ENCODE assay signal across 19 cellular contexts in genomic region chr10:100364147-100364546, GRCh38. TPM values are rescaled to one million over a fixed set of nuclear protein-coding genes. Genes with fewer than 3 reads are reported as not detected.
DNase-seq lines count a peak whose midpoint lies in the region; ATAC-seq, FAIRE-seq and TF ChIP-seq lines count a peak whose summit lies in the region.
"Had no signal": no experiment of that assay in that cellular context is flagged by ENCODE, and none has a peak within 500 bp of the region (broad histone marks: within the 10 kb centered on the region; RNA-seq: fewer than 3 reads in every experiment).

No MANE protein-coding gene starts in this region.

- TF ChIP-seq POLR2A in A549 (IDR thresholded peaks at IDR 0.05; ENCODE audit: low read length): no peak

- H3K9me3 ChIP-seq in A549: no peaks in the 10 kb centered on the region
- H3K9me3 ChIP-seq in OCI-LY7 (ENCODE audit: low read length): no peaks in the 10 kb centered on the region
- no peaks in the 10 kb centered on the region for H3K9me3 ChIP-seq in T-helper 17 cell (ENCODE audit: control insufficient read depth, low read length, poor library complexity, severe bottlenecking)
- H3K9me3 ChIP-seq: tibial artery had no signal

- 76% methylated on average over 3 of the region's 3 CpGs for WGBS in A549 (ENCODE audit: missing lambda C conversion rate)

- no peaks in the 10 kb centered on the region for H3K79me2 ChIP-seq in OCI-LY7 (ENCODE audit: insufficient read depth, low read depth, low read length)

- no peak for TF ChIP-seq EP300 in A549 (IDR thresholded peaks at IDR 0.05)

- TSS peak; percentile 62 for BruUV-seq in OCI-LY7 (replicated peaks; lab: Mats Ljungman, UMichigan)

- no peak overlapping the region for H3K4me3 ChIP-seq in A549
- H3K4me3 ChIP-seq in OCI-LY7 (ENCODE audit: low read depth, low read length, poor library complexity, severe bottlenecking): no peak overlapping the region
- H3K4me3 ChIP-seq: tibial artery had no signal

- intact Hi-C loops in OCI-LY7 (cut with micrococcal nuclease; ENCODE audit: unreplicated experiment): no loop called here
- intact Hi-C loops in activated CD4-positive, alpha-beta T cell treated with anti-CD3 and anti-CD28 coated beads, Interleukin-2, amount 10 ng/mL, durations not matched to agents 24 days and 14 days (cut with micrococcal nuclease): no loop called here

- H3K9me3 Mint-ChIP-seq in chondrocyte (ENCODE audit: low read depth) (no peaks in the 10 kb centered on the region), neural crest cell (no peaks in the 10 kb centered on the region)
- no peaks in the 10 kb centered on the region for H3K9me3 Mint-ChIP-seq in activated CD4-positive, alpha-beta T cell treated with anti-CD3 and anti-CD28 coated beads, Interleukin-2, amount 10 ng/mL, durations not matched to agents 24 days and 14 days
- H3K9me3 Mint-ChIP-seq: activated T-helper 17 cell treated with anti-CD3 and anti-CD28 coated beads, Interleukin-2, amount 50 U/mL, for 72 hours; CD8-positive, alpha-beta memory T cell; central memory CD8-positive, alpha-beta T cell had no signal

- H3K4me1 Mint-ChIP-seq in chondrocyte (ENCODE audit: low read depth) (peaks cover 26% of the 10 kb centered on the region), neural crest cell (peaks cover 72% of the 10 kb centered on the region), T-helper 17 cell (peaks cover 5% of the 10 kb centered on the region)
- H3K4me1 Mint-ChIP-seq in activated CD4-positive, alpha-beta T cell treated with anti-CD3 and anti-CD28 coated beads, Interleukin-2, amount 10 ng/mL, durations not matched to agents 24 days and 14 days: peaks cover 54% of the 10 kb centered on the region
- H3K4me1 Mint-ChIP-seq: central memory CD8-positive, alpha-beta T cell had no signal

- H3K27ac ChIP-seq in A549 (peak overlapping the region; percentile 61 to 90), OCI-LY7 (ENCODE audit: low read depth, low read length, poor library complexity, severe bottlenecking) (no peak overlapping the region)
- H3K27ac ChIP-seq: tibial artery had no signal

- peaks cover 7% of the 10 kb centered on the region for H4K20me1 ChIP-seq in OCI-LY7 (ENCODE audit: insufficient read depth, low read length)

- POLR2A ChIA-PET in A549 (lab: Yijun Ruan, JAX): interaction anchor here (1.3 to 3.3 kb wide), 2 partner anchors 9 to 17 kb away, joined by 9 to 42 read pairs; partner anchors contain the start of gene SCD
- POLR2A ChIA-PET in OCI-LY7 (lab: Charles Lee): interaction anchor here (0.6 to 7.4 kb wide), 4 partner anchors 9 to 16 kb away, joined by 3 to 58 read pairs (median 4); partner anchors contain the start of gene SCD

- peaks cover 74% of the 10 kb centered on the region for H3K4me1 ChIP-seq in A549
- no peaks in the 10 kb centered on the region for H3K4me1 ChIP-seq in OCI-LY7 (ENCODE audit: insufficient read depth, low read length, poor library complexity, severe bottlenecking)

- peak in 1 of 2 experiments; percentile 2; a peak in 3 of 6 replicates for ATAC-seq in A549
- ATAC-seq in T-helper 17 cell: no peak
- ATAC-seq: activated CD8-positive, alpha-beta memory T cell treated with anti-CD3 and anti-CD28 coated beads, Interleukin-2, amount 10 ng/mL, durations not matched to agents 7 days and 5 days had no signal

- FAIRE-seq in A549 (lab: Jason Lieb, UNC): no peak

- H2AFZ ChIP-seq in OCI-LY7 (ENCODE audit: low read length): no peak overlapping the region

- H3K4me3 Mint-ChIP-seq in chondrocyte (ENCODE audit: unreplicated experiment) (no peak overlapping the region), neural crest cell (peak overlapping the region; percentile 54), T-helper 17 cell (no peak overlapping the region)
- H3K4me3 Mint-ChIP-seq in activated CD4-positive, alpha-beta T cell treated with anti-CD3 and anti-CD28 coated beads, Interleukin-2, amount 10 ng/mL, durations not matched to agents 24 days and 14 days: no peak overlapping the region
- H3K4me3 Mint-ChIP-seq: activated CD8-positive, alpha-beta memory T cell treated with anti-CD3 and anti-CD28 coated beads, Interleukin-2, amount 10 ng/mL, durations not matched to agents 7 days and 5 days; activated T-helper 17 cell treated with anti-CD3 and anti-CD28 coated beads, Interleukin-2, amount 50 U/mL, for 72 hours; CD8-positive, alpha-beta memory T cell; central memory CD8-positive, alpha-beta T cell had no signal

- H3K4me2 ChIP-seq in A549 (peak overlapping the region; percentile 64), OCI-LY7 (ENCODE audit: low read length) (no peak overlapping the region)

- no peaks in the 10 kb centered on the region for H3K9me2 ChIP-seq in OCI-LY7 (ENCODE audit: insufficient read depth, low read length)

- H3K36me3 Mint-ChIP-seq in chondrocyte (ENCODE audit: low read depth) (peaks cover 21% of the 10 kb centered on the region), neural crest cell (ENCODE audit: low read depth) (peaks cover 45% of the 10 kb centered on the region), T-helper 17 cell (ENCODE audit: low read depth) (no peaks in the 10 kb centered on the region)
- peaks cover 64% of the 10 kb centered on the region for H3K36me3 Mint-ChIP-seq in activated CD4-positive, alpha-beta T cell treated with anti-CD3 and anti-CD28 coated beads, Interleukin-2, amount 10 ng/mL, durations not matched to agents 24 days and 14 days (ENCODE audit: low read depth)

- H3K36me3 ChIP-seq in OCI-LY7 (ENCODE audit: insufficient read depth, low read length): peaks cover 59% of the 10 kb centered on the region

- TF ChIP-seq CTCF in A549 (IDR thresholded peaks at IDR 0.05) (no peak), OCI-LY7 (conservative IDR thresholded peaks at IDR 0.05; ENCODE audit: low read length) (no peak), chondrocyte (IDR thresholded peaks at IDR 0.05) (no peak), neural crest cell (conservative IDR thresholded peaks at IDR 0.05) (no peak)

- no peak for TF ChIP-seq RAD21 in A549 (conservative IDR thresholded peaks at IDR 0.05 in 1 of 2, IDR thresholded peaks at IDR 0.05 in 1 of 2)

- H3K27ac Mint-ChIP-seq in chondrocyte (ENCODE audit: unreplicated experiment): peak overlapping the region; percentile 52
- no peak overlapping the region for H3K27ac Mint-ChIP-seq in neural crest cell (ENCODE audit: unreplicated experiment)
- H3K27ac Mint-ChIP-seq in T-helper 17 cell: no peak overlapping the region
- no peak overlapping the region for H3K27ac Mint-ChIP-seq in activated CD4-positive, alpha-beta T cell treated with anti-CD3 and anti-CD28 coated beads, Interleukin-2, amount 10 ng/mL, durations not matched to agents 24 days and 14 days
- H3K27ac Mint-ChIP-seq: activated T-helper 17 cell treated with anti-CD3 and anti-CD28 coated beads, Interleukin-2, amount 50 U/mL, for 72 hours had no signal

- H3K27me3 Mint-ChIP-seq in chondrocyte (ENCODE audit: low read depth) (no peaks in the 10 kb centered on the region), neural crest cell (ENCODE audit: low read depth) (no peaks in the 10 kb centered on the region), T-helper 17 cell (no peaks in the 10 kb centered on the region)
- no peaks in the 10 kb centered on the region for H3K27me3 Mint-ChIP-seq in activated CD4-positive, alpha-beta T cell treated with anti-CD3 and anti-CD28 coated beads, Interleukin-2, amount 10 ng/mL, durations not matched to agents 24 days and 14 days
- H3K27me3 Mint-ChIP-seq: activated CD8-positive, alpha-beta memory T cell treated with anti-CD3 and anti-CD28 coated beads, Interleukin-2, amount 10 ng/mL, durations not matched to agents 7 days and 5 days; activated T-helper 17 cell treated with anti-CD3 and anti-CD28 coated beads, Interleukin-2, amount 50 U/mL, for 72 hours; CD8-positive, alpha-beta memory T cell; central memory CD8-positive, alpha-beta T cell had no signal

- no peak for DNase-seq in A549 (ENCODE audit: low read depth in 1 of 2, low spot score in 1 of 2)
- DNase-seq in OCI-LY7 (ENCODE audit: low spot score): no peak
- DNase-seq in chondrocyte (ENCODE audit: low spot score): no peak
- DNase-seq in neural crest cell (ENCODE audit: low read depth, low spot score): no peak
- DNase-seq in T-helper 17 cell: no peak
- DNase-seq in activated CD4-positive, alpha-beta T cell treated with anti-CD3 and anti-CD28 coated beads, Interleukin-2, amount 10 ng/mL, durations not matched to agents 24 days and 14 days: no peak
- DNase-seq in ecto neural progenitor cell (ENCODE audit: low spot score): no peak
- no peak for DNase-seq in NCI-H774 (lab: John Stamatoyannopoulos, UW)
- DNase-seq: activated CD4-positive, CD25-positive, alpha-beta regulatory T cell treated with anti-CD3 and anti-CD28 coated beads, Interleukin-2, amount 50 U/mL, for 72 hours; activated CD8-positive, alpha-beta memory T cell treated with anti-CD3 and anti-CD28 coated beads, Interleukin-2, amount 10 ng/mL, durations not matched to agents 7 days and 5 days; CD8-positive, alpha-beta memory T cell; H7; retina; stimulated activated naive CD4-positive, alpha-beta T cell had no signal

- CTCF ChIA-PET in A549 (lab: Yijun Ruan, JAX): interaction anchor here (0.7 to 5.1 kb wide), 3 partner anchors 17 to 44 kb away, joined by 3 to 27 read pairs (median 7); partner anchors contain the start of gene SCD
- CTCF ChIA-PET in OCI-LY7 (lab: Charles Lee; ENCODE audit: unreplicated experiment): no interaction called here

RNA-seq across cellular contexts. Expression of gene SCD, which starts 17.1 kb away (rescaled TPM):
- 329 and 348 TPM in 2 replicates for polyA plus RNA-seq in A549 (2011; rRNA removed)
- 66.6 and 81.4 TPM in 2 replicates for polyA plus RNA-seq in A549 (2012; cell fraction: cytosol; rRNA removed)
- 73.4 and 80.0 TPM in 2 replicates for polyA plus RNA-seq in A549 (2012; cell fraction: nucleus; rRNA removed)
- 157 to 496 TPM (median 416 TPM) in 3 replicates for polyA plus RNA-seq in A549 (2017; fragmentation: RNase III; extraction: RNeasy Plus Mini Kit Qiagen cat#74134 plus additional on column Dnase treatment)
- 331 and 353 TPM in 2 replicates for polyA minus RNA-seq in A549 (2011; rRNA and poly(A)+ RNA removed)
- total RNA-seq in OCI-LY7 (2014; rRNA removed; shearing (Covaris generic)): 66.1 and 76.8 TPM in 2 replicates
- 291 and 327 TPM in 2 replicates for total RNA-seq in OCI-LY7 (2022)
- 54.4 to 74.1 TPM (median 72.2 TPM) in 3 replicates for total RNA-seq in chondrocyte
- total RNA-seq in neural crest cell: 969 and 975 TPM in 2 replicates
- 1 to 10 TPM in 1 of 2 donors, under 1 TPM in 1; 0.77 to 1.5 TPM for total RNA-seq in T-helper 17 cell
- 252 and 256 TPM in 2 replicates for total RNA-seq in activated CD4-positive, alpha-beta T cell treated with anti-CD3 and anti-CD28 coated beads, Interleukin-2, amount 10 ng/mL, durations not matched to agents 24 days and 14 days

RNA-seq across cellular contexts. Expression of gene PKD2L1, which starts 34.1 kb away (rescaled TPM):
- polyA plus RNA-seq in A549 (2011; rRNA removed) (0.06 and 0.26 TPM in 2 replicates), A549 (2017; fragmentation: RNase III; extraction: RNeasy Plus Mini Kit Qiagen cat#74134 plus additional on column Dnase treatment) (0.08 to 0.11 TPM (median 0.10 TPM) in 3 replicates)
- 0.01 TPM in 1 of 2 replicates, not detected in the other for polyA plus RNA-seq in A549 (2012; cell fraction: cytosol; rRNA removed)
- 0.04 TPM in 1 of 2 replicates, not detected in the other for polyA plus RNA-seq in A549 (2012; cell fraction: nucleus; rRNA removed)
- polyA minus RNA-seq in A549 (2011; rRNA and poly(A)+ RNA removed): 0.24 TPM in 1 of 2 replicates, not detected in the other
- not detected in 2 replicates for total RNA-seq in OCI-LY7 (2014; rRNA removed; shearing (Covaris generic))
- total RNA-seq in OCI-LY7 (2022) (0.76 TPM in 1 of 2 replicates, not detected in the other), chondrocyte (not detected in 3 replicates), neural crest cell (0.14 TPM in 1 of 2 replicates, not detected in the other), T-helper 17 cell (under 1 TPM in 1 of 2 donors, not detected in 1; 0.80 TPM)
- 0.17 TPM in 1 of 2 replicates, not detected in the other for total RNA-seq in activated CD4-positive, alpha-beta T cell treated with anti-CD3 and anti-CD28 coated beads, Interleukin-2, amount 10 ng/mL, durations not matched to agents 24 days and 14 days
- total RNA-seq: activated CD8-positive, alpha-beta memory T cell treated with anti-CD3 and anti-CD28 coated beads, Interleukin-2, amount 10 ng/mL, durations not matched to agents 7 days and 5 days; CD8-positive, alpha-beta memory T cell; H7; kidney; Right ventricle myocardium superior had no signal
- polyA plus RNA-seq: CD8-positive, alpha-beta memory T cell had no signal

Comparison
In these comparisons a context has a peak if more than half of its experiments do, and no peak if none do; other contexts are left out.
1. RNA of gene SCD, which starts 17.1 kb away (total RNA-seq): 969 to 975 TPM in neural crest cell, 66.1 to 327 TPM in OCI-LY7, 252 to 256 TPM in activated CD4-positive, alpha-beta T cell treated with anti-CD3 and anti-CD28 coated beads, Interleukin-2, amount 10 ng/mL, durations not matched to agents 24 days and 14 days and 54.4 to 74.1 TPM in chondrocyte; 0.77 to 1.5 TPM in T-helper 17 cell; every median in the first group is over 10 times any median in the second.